15 cellular contexts compared by ENCODE assay signal in genomic region chr14:101733211-101733610, GRCh38. TPM values are rescaled to one million over a fixed set of nuclear protein-coding genes. Genes with fewer than 3 reads are reported as not detected.
DNase-seq lines count a peak whose midpoint lies in the region; ATAC-seq lines count a peak whose summit lies in the region.
"Had no signal": no experiment of that assay in that cellular context is flagged by ENCODE, and none has a peak within 500 bp of the region (broad histone marks: within the 10 kb centered on the region; RNA-seq: fewer than 3 reads in every experiment).

No MANE protein-coding gene starts in this region.

- peaks cover 52% of the 10 kb centered on the region for H3K4me1 Mint-ChIP-seq in activated CD4-positive, alpha-beta T cell treated with anti-CD3 and anti-CD28 coated beads for 36 hours
- H3K4me1 Mint-ChIP-seq in central memory CD8-positive, alpha-beta T cell = peaks cover 57% of the 10 kb centered on the region

- H3K9me3 Mint-ChIP-seq in activated CD4-positive, alpha-beta T cell treated with anti-CD3 and anti-CD28 coated beads for 36 hours (ENCODE audit: low read depth) = peaks cover 2% of the 10 kb centered on the region
- no peaks in the 10 kb centered on the region for H3K9me3 Mint-ChIP-seq in central memory CD8-positive, alpha-beta T cell
- H3K9me3 Mint-ChIP-seq: neural crest cell had no signal

- POLR2A ChIA-PET in activated CD4-positive, alpha-beta T cell treated with anti-CD3 and anti-CD28 coated beads for 36 hours (lab: Charles Lee) = no interaction called here

- CTCF ChIA-PET in activated CD4-positive, alpha-beta T cell treated with anti-CD3 and anti-CD28 coated beads for 36 hours (lab: Charles Lee) = no interaction called here

- H3K36me3 Mint-ChIP-seq in activated CD4-positive, alpha-beta T cell treated with anti-CD3 and anti-CD28 coated beads for 36 hours (ENCODE audit: low read depth) = no peaks in the 10 kb centered on the region
- peaks cover 7% of the 10 kb centered on the region for H3K36me3 Mint-ChIP-seq in central memory CD8-positive, alpha-beta T cell (ENCODE audit: insufficient read depth)
- H3K36me3 Mint-ChIP-seq: stimulated activated memory B cell treated with anti-CD40 and anti-IgM and Interleukin-4, amounts not matched to agents 10 μg/mL and 1 μg/mL and 100 μg/mL, for 72 hours had no signal

- no peak for DNase-seq in activated CD4-positive, alpha-beta T cell treated with anti-CD3 and anti-CD28 coated beads for 36 hours
- DNase-seq in activated CD4-positive, alpha-beta T cell treated with anti-CD3 and anti-CD28 coated beads, Interleukin-2, amount 50 U/mL, for 48 hours = no peak
- peak; percentile 43 for DNase-seq in OCI-M1 (lab: John Stamatoyannopoulos, UW)
- DNase-seq in central memory CD8-positive, alpha-beta T cell (ENCODE audit: low spot score in 2 of 2) = no peak
- peak; percentile 20 for DNase-seq in non-pigmented ciliary epithelial cell (ENCODE audit: low read depth)
- no peak for DNase-seq in activated CD8-positive, alpha-beta memory T cell treated with anti-CD3 and anti-CD28 coated beads, Interleukin-2, amount 50 U/mL, for 4 hours
- no peak for DNase-seq in HuH-7.5 (ENCODE audit: low spot score)
- no peak for DNase-seq in NCI-H446 (lab: John Stamatoyannopoulos, UW)
- DNase-seq: ACHN, foreskin melanocyte, left cardiac atrium, SJCRH30 had no signal

- no peak for ATAC-seq in activated CD4-positive, alpha-beta T cell treated with anti-CD3 and anti-CD28 coated beads for 36 hours
- no peak for ATAC-seq in central memory CD8-positive, alpha-beta T cell (replicated peaks; ENCODE audit: extremely low read depth, poor library complexity, severe bottlenecking)
- ATAC-seq: left cardiac atrium; stimulated activated memory B cell treated with anti-CD40 and anti-IgM and Interleukin-4, amounts not matched to agents 10 μg/mL and 1 μg/mL and 100 μg/mL, for 72 hours had no signal

- H3K4me3 Mint-ChIP-seq in activated CD4-positive, alpha-beta T cell treated with anti-CD3 and anti-CD28 coated beads for 36 hours = no peak overlapping the region
- no peak overlapping the region for H3K4me3 Mint-ChIP-seq in central memory CD8-positive, alpha-beta T cell
- H3K4me3 Mint-ChIP-seq: neural crest cell; stimulated activated memory B cell treated with anti-CD40 and anti-IgM and Interleukin-4, amounts not matched to agents 10 μg/mL and 1 μg/mL and 100 μg/mL, for 72 hours had no signal

- H3K27me3 Mint-ChIP-seq in activated CD4-positive, alpha-beta T cell treated with anti-CD3 and anti-CD28 coated beads for 36 hours = no peaks in the 10 kb centered on the region
- no peaks in the 10 kb centered on the region for H3K27me3 Mint-ChIP-seq in central memory CD8-positive, alpha-beta T cell

- peak overlapping the region; percentile 61 for H3K27ac Mint-ChIP-seq in activated CD4-positive, alpha-beta T cell treated with anti-CD3 and anti-CD28 coated beads for 36 hours
- peak overlapping the region; percentile 38 for H3K27ac Mint-ChIP-seq in central memory CD8-positive, alpha-beta T cell (ENCODE audit: low read depth)
- H3K27ac Mint-ChIP-seq: IgD-negative memory B cell; stimulated activated memory B cell treated with anti-CD40 and anti-IgM and Interleukin-4, amounts not matched to agents 10 μg/mL and 1 μg/mL and 100 μg/mL, for 72 hours had no signal

- intact Hi-C loops in activated CD4-positive, alpha-beta T cell treated with anti-CD3 and anti-CD28 coated beads for 36 hours (cut with DNase I, micrococcal nuclease) = no loop called here

RNA-seq across cellular contexts. Expression of gene PPP2R5C, which starts 28.3 kb away (rescaled TPM):
- total RNA-seq in activated CD4-positive, alpha-beta T cell treated with anti-CD3 and anti-CD28 coated beads for 36 hours = 100 to 1,000 TPM; 232 to 281 TPM

Comparison
In these comparisons a context has a peak if more than half of its experiments do, and no peak if none do; other contexts are left out.
1. DNase-seq: peak in OCI-M1 (single experiment) and non-pigmented ciliary epithelial cell (single experiment); none in activated CD4-positive, alpha-beta T cell treated with anti-CD3 and anti-CD28 coated beads for 36 hours (single experiment), activated CD4-positive, alpha-beta T cell treated with anti-CD3 and anti-CD28 coated beads, Interleukin-2, amount 50 U/mL, for 48 hours (0 of 2), central memory CD8-positive, alpha-beta T cell (0 of 2), activated CD8-positive, alpha-beta memory T cell treated with anti-CD3 and anti-CD28 coated beads, Interleukin-2, amount 50 U/mL, for 4 hours (single experiment), HuH-7.5 (single experiment) and NCI-H446 (0 of 2).